ENCODE assay signal across 21 cellular contexts in genomic region chr1:203439086-203439620, GRCh38. TPM values are rescaled to one million over a fixed set of nuclear protein-coding genes. Genes with fewer than 3 reads are reported as not detected.
DNase-seq lines count a peak whose midpoint lies in the region; ATAC-seq and TF ChIP-seq lines count a peak whose summit lies in the region.
"Had no signal": no experiment of that assay in that cellular context is flagged by ENCODE, and none has a peak within 500 bp of the region (broad histone marks: within the 10 kb centered on the region; RNA-seq: fewer than 3 reads in every experiment).

No MANE protein-coding gene starts in this region.

- no peak overlapping the region for H3K4ac ChIP-seq in mesenchymal stem cell (ENCODE audit: low read depth in 1 of 2, low read length in 2 of 2)

- H2BK120ac ChIP-seq in mesenchymal stem cell (ENCODE audit: low read depth, low read length), result no peak overlapping the region

- H3K27ac ChIP-seq in mesenchymal stem cell (ENCODE audit: low read length, poor library complexity, severe bottlenecking) (no peak overlapping the region), temporal lobe (ENCODE audit: low read depth, low read length) (peak overlapping the region; percentile 46), PC-3 (ENCODE audit: low read length) (no peak overlapping the region)

- no peak overlapping the region for H2AK5ac ChIP-seq in mesenchymal stem cell (ENCODE audit: low read length, severe bottlenecking)

- in situ Hi-C loops in G401 (cut with HindIII; ENCODE audit: low sequenced_read_pairs), result no loop called here

- H3K18ac ChIP-seq in mesenchymal stem cell (ENCODE audit: low read depth in 1 of 2, low read length in 2 of 2), result no peak overlapping the region

- ATAC-seq in PC-3, result no peak
- ATAC-seq: GM23338 had no signal

- H3K23ac ChIP-seq in mesenchymal stem cell (ENCODE audit: low read length in 2 of 2), result peak overlapping the region in 1 of 2 experiments; percentile 48

- DNase-seq in G401 (ENCODE audit: low spot score), result peak; percentile 74
- peak; percentile 69 for DNase-seq in cerebellar cortex (ENCODE audit: low spot score)
- DNase-seq in mesenchymal stem cell, result no peak
- no peak for DNase-seq in activated CD4-positive, CD25-positive, alpha-beta regulatory T cell (lab: John Stamatoyannopoulos, UW)
- DNase-seq in anterior cingulate cortex (lab: John Stamatoyannopoulos, UW), result no peak
- no peak for DNase-seq in PC-3
- no peak for DNase-seq in mucosa of gallbladder (ENCODE audit: low spot score)
- DNase-seq: BE2C; Caco-2; CD4-positive, alpha-beta T cell; GDM1; HCEC 1CT; NCI-H1105 treated with DMSO at 0.1 percent for 48 hours; NCI-H1694 treated with DMSO at 0.1 percent for 48 hours; NCI-H510A treated with DMSO at 0.1 percent for 48 hours; NCI-H774; SHP77 treated with DMSO at 0.1 percent for 48 hours had no signal

- intact Hi-C loops in PC-3 (cut with micrococcal nuclease), result no loop called here

- BruUV-seq in PC-3 (replicated peaks; lab: Mats Ljungman, UMichigan), result no TSS peak

- H2BK5ac ChIP-seq in mesenchymal stem cell (ENCODE audit: low read depth, low read length, poor library complexity, severe bottlenecking), result no peak overlapping the region

- no peak overlapping the region for H3K4me2 ChIP-seq in mesenchymal stem cell (ENCODE audit: low read length, poor library complexity, severe bottlenecking)
- no peak overlapping the region for H3K4me2 ChIP-seq in PC-3 (ENCODE audit: low read length)
- H3K4me2 ChIP-seq: GM23338 had no signal

- no peak overlapping the region for H2BK15ac ChIP-seq in mesenchymal stem cell (ENCODE audit: low read depth, poor library complexity, severe bottlenecking)

- no peak overlapping the region for H3K14ac ChIP-seq in mesenchymal stem cell (ENCODE audit: low read length in 2 of 2)

- POLR2A ChIA-PET in PC-3 (lab: Charles Lee; ENCODE audit: unreplicated experiment), result no interaction called here

- no peak overlapping the region for H2AFZ ChIP-seq in mesenchymal stem cell (ENCODE audit: low read depth, low read length)
- no peak overlapping the region for H2AFZ ChIP-seq in PC-3 (ENCODE audit: low read length)
- H2AFZ ChIP-seq: GM23338 had no signal

- H3K9ac ChIP-seq in mesenchymal stem cell (ENCODE audit: low read length), result no peak overlapping the region
- H3K9ac ChIP-seq in PC-3 (ENCODE audit: low read length), result no peak overlapping the region

- H3F3A ChIP-seq in PC-3 (ENCODE audit: low read length, unreplicated experiment), result no peaks in the 10 kb centered on the region

- H4K91ac ChIP-seq in mesenchymal stem cell (ENCODE audit: low read length), result no peak overlapping the region

- H3K27me3 ChIP-seq in mesenchymal stem cell (ENCODE audit: control insufficient read depth in 1 of 2, insufficient read depth in 1 of 2, low read length in 2 of 2) (peaks cover 0 to 59% of the 10 kb centered on the region in 2 experiments), PC-3 (ENCODE audit: low read length) (peaks cover 61% of the 10 kb centered on the region)
- H3K27me3 ChIP-seq: BE2C had no signal

- no peaks in the 10 kb centered on the region for H3K9me3 ChIP-seq in mesenchymal stem cell (ENCODE audit: control insufficient read depth, low read length)
- H3K9me3 ChIP-seq in PC-3 (ENCODE audit: low read length), result no peaks in the 10 kb centered on the region
- H3K9me3 ChIP-seq: BE2C, Caco-2 had no signal

- H3K4me1 ChIP-seq in mesenchymal stem cell (ENCODE audit: control insufficient read depth, insufficient read depth, low read depth, low read length) (peaks cover 8% of the 10 kb centered on the region), PC-3 (ENCODE audit: insufficient read depth, low read length) (no peaks in the 10 kb centered on the region)

- 66% methylated on average over 3 of the region's 4 CpGs for WGBS in mesenchymal stem cell

- no peaks in the 10 kb centered on the region for H4K20me1 ChIP-seq in PC-3 (ENCODE audit: low read length)

- H3K79me1 ChIP-seq in mesenchymal stem cell (replicated peaks; ENCODE audit: low read length, poor library complexity, severe bottlenecking), result no peaks in the 10 kb centered on the region

- H3K36me3 ChIP-seq in mesenchymal stem cell (ENCODE audit: control insufficient read depth in 1 of 2, insufficient read depth in 2 of 2, low read depth in 1 of 2, low read length in 2 of 2), result no peaks in the 10 kb centered on the region
- no peaks in the 10 kb centered on the region for H3K36me3 ChIP-seq in PC-3 (ENCODE audit: low read depth, low read length)
- H3K36me3 ChIP-seq: BE2C had no signal

- peak overlapping the region in 1 of 2 experiments; percentile 38 for H2BK12ac ChIP-seq in mesenchymal stem cell (ENCODE audit: low read length in 2 of 2)

- H3K79me2 ChIP-seq in PC-3 (ENCODE audit: low read length), result no peaks in the 10 kb centered on the region

- TF ChIP-seq CTCF in PC-3 (conservative IDR thresholded peaks at IDR 0.05; ENCODE audit: low read depth, low read length), result no peak

- no peaks in the 10 kb centered on the region for H3K9me2 ChIP-seq in PC-3 (replicated peaks; ENCODE audit: low read length)

- peak overlapping the region; percentile 12 for H4K8ac ChIP-seq in mesenchymal stem cell (ENCODE audit: low read length)

- CTCF ChIA-PET in PC-3 (lab: Charles Lee), result interaction anchor here (0.5 to 0.6 kb wide), 2 partner anchors 126 to 399 kb away, joined by 4 read pairs; no protein-coding TSS in a partner anchor

- H3K4me3 ChIP-seq in mesenchymal stem cell (ENCODE audit: insufficient read depth in 1 of 2, low read depth in 1 of 2, low read length in 2 of 2) (no peak overlapping the region), PC-3 (ENCODE audit: low read length) (no peak overlapping the region)
- H3K4me3 ChIP-seq: GM23338 had no signal

RNA-seq across cellular contexts. Expression of gene PRELP, which starts 36.5 kb away (rescaled TPM):
- not detected in 2 replicates for total RNA-seq in G401 (2014; rRNA removed; shearing (Covaris generic))
- polyA plus RNA-seq in mesenchymal stem cell (2013, experiment 1 of 2), result 2.2 TPM
- 2.1 TPM for polyA plus RNA-seq in mesenchymal stem cell (2013, experiment 2 of 2)
- 0.49 TPM for total RNA-seq in temporal lobe
- total RNA-seq in PC-3 (2014; rRNA removed), result not detected in 2 replicates
- 72.1 TPM for total RNA-seq in mucosa of gallbladder
- total RNA-seq: Caco-2; CD4-positive, alpha-beta T cell; OCI-LY7; RPMI7951 had no signal

RNA-seq across cellular contexts. Expression of gene OPTC, which starts 54.8 kb away (rescaled TPM):
- not detected in 2 replicates for total RNA-seq in G401 (2014; rRNA removed; shearing (Covaris generic))
- not detected for polyA plus RNA-seq in mesenchymal stem cell (2013, experiment 1 of 2)
- not detected for polyA plus RNA-seq in mesenchymal stem cell (2013, experiment 2 of 2)
- total RNA-seq in temporal lobe, result not detected
- not detected in 2 replicates for total RNA-seq in PC-3 (2014; rRNA removed)
- total RNA-seq in mucosa of gallbladder, result not detected
- total RNA-seq: Caco-2; CD4-positive, alpha-beta T cell; OCI-LY7; RPMI7951 had no signal

Comparison
In these comparisons a context has a peak if more than half of its experiments do, and no peak if none do; other contexts are left out.
1. DNase-seq: peak in G401 (single experiment) and cerebellar cortex (single experiment); none in mesenchymal stem cell (single experiment), activated CD4-positive, CD25-positive, alpha-beta regulatory T cell (0 of 4), anterior cingulate cortex (0 of 58), PC-3 (single experiment) and mucosa of gallbladder (single experiment).
2. RNA of gene PRELP, which starts 36.5 kb away (total RNA-seq): 72.1 TPM in mucosa of gallbladder (single experiment); 0.49 TPM in temporal lobe (single experiment), not detected in G401 and not detected in PC-3; every median in the first group is over 10 times any median in the second.